Comparison of ENCODE assay signal across 21 cellular contexts in the genomic region with DNA sequence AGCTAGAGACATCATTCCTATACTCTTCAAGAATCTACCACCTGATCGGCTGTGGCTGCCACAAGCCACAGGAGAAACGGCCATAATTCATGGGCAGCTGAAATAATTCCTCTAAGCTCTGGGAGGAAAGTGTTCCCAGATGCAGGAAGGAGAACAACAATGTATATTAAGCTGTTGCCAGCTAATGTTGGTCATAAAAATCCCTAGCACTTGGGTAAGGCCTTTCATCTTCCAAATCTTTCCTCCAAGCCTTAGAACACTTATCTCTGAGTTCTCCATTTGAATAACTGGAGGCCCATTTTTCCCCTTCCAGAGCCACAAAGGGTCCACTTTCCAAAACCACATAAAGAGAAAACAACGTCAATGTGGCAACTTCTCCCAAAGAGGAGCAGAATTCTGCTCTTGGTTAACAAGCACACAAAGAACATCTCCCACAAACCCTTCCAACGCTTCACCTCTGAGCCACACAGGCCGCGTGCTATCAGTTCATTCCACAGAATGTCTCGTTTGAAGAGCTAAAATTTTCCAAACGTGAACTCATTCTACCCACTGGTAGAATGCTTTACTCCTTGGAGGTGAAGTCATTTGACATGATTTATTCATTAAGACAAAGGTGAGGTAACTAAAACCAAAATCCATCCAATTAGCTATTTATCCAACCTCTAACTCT. TPM values are rescaled to one million over a fixed set of nuclear protein-coding genes. Genes with fewer than 3 reads are reported as not detected.
DNase-seq lines count a peak whose midpoint lies in the region; ATAC-seq and TF ChIP-seq lines count a peak whose summit lies in the region.
"Had no signal": no experiment of that assay in that cellular context is flagged by ENCODE, and none has a peak within 500 bp of the region (broad histone marks: within the 10 kb centered on the region; RNA-seq: fewer than 3 reads in every experiment).

No MANE protein-coding gene starts in this region.

- no peak for TF ChIP-seq POLR2A in uterus (IDR thresholded peaks at IDR 0.05)
- no peak for TF ChIP-seq POLR2A in erythroblast (IDR thresholded peaks at IDR 0.05; ENCODE audit: low read length)

- no peaks in the 10 kb centered on the region for H3K27me3 ChIP-seq in uterus
- H3K27me3 ChIP-seq: SJCRH30 had no signal

- DNase-seq in H4 (ENCODE audit: low spot score) (peak; percentile 63), RPMI7951 (ENCODE audit: low read depth) (peak; percentile 81), fibroblast of peridontal ligament (ENCODE audit: extremely low read depth) (peak; percentile 69), uterus (no peak), erythroblast (lab: John Stamatoyannopoulos, UW) (no peak), Right ventricle myocardium superior (no peak)
- DNase-seq: activated CD8-positive, alpha-beta memory T cell treated with anti-CD3 and anti-CD28 coated beads, Interleukin-2, amount 50 U/mL, for 4 hours; central memory CD4-positive, alpha-beta T cell; midbrain; NCI-H187 treated with DMSO at 0.1 percent for 48 hours; nephron progenitor cell; SJCRH30; stimulated activated CD4-positive, alpha-beta T cell treated with anti-CD3 and anti-CD28 coated beads, Interleukin-2, amount 100 ng/mL, for 48 hours; stimulated activated naive CD8-positive, alpha-beta T cell treated with anti-CD3 and anti-CD28 coated beads, Interleukin-15, amount 100 ng/mL, for 72 hours; trophoblast cell had no signal

- intact Hi-C loops in uterus (cut with DNase I; ENCODE audit: low total_unique reads) (no loop called here), Right ventricle myocardium superior (cut with DNase I) (no loop called here)

- H3K36me3 ChIP-seq in uterus, result no peaks in the 10 kb centered on the region
- H3K36me3 ChIP-seq: prostate gland, SJCRH30 had no signal

- H3K9me3 ChIP-seq in uterus, result no peaks in the 10 kb centered on the region
- H3K9me3 ChIP-seq: prostate gland, SJCRH30 had no signal

- H3K4me3 ChIP-seq in uterus, result no peak overlapping the region
- H3K4me3 ChIP-seq: K562, prostate gland, SJCRH30, smooth muscle cell had no signal

- H3K27ac ChIP-seq in uterus, result peak overlapping the region; percentile 30 to 65
- H3K27ac ChIP-seq: prostate gland, SJCRH30 had no signal

- no peak for TF ChIP-seq CTCF in uterus (IDR thresholded peaks at IDR 0.05)

- H3K4me1 ChIP-seq in uterus, result peaks cover 0 to 3% of the 10 kb centered on the region in 2 donors
- H3K4me1 ChIP-seq: prostate gland, SJCRH30 had no signal

- ATAC-seq in HG03097 (IDR thresholded peaks at IDR 0.05; ENCODE audit: low FRiP score, unreplicated experiment) (no peak), Right ventricle myocardium superior (ENCODE audit: poor library complexity) (no peak)
- ATAC-seq: K562; left lobe of liver; stimulated activated naive CD8-positive, alpha-beta T cell treated with anti-CD3 and anti-CD28 coated beads, Interleukin-15, amount 100 ng/mL, for 72 hours had no signal

RNA-seq across cellular contexts. Expression of a gene that starts 11.2 kb away (rescaled TPM):
- total RNA-seq in H4 (2014; rRNA removed; shearing (Covaris generic)), result 8.0 and 8.4 TPM in 2 replicates
- 33.7 and 47.7 TPM in 2 replicates for total RNA-seq in RPMI7951 (2014; rRNA removed; shearing (Covaris generic))
- total RNA-seq in uterus (100 to 1,000 TPM in 3 of 4 donors, 10 to 100 TPM in 1; 86.2 to 236 (median 164) TPM), Right ventricle myocardium superior (2.0 TPM)
- total RNA-seq: OCI-LY7 had no signal

Comparison
In these comparisons a context has a peak if more than half of its experiments do, and no peak if none do; other contexts are left out.
1. DNase-seq: peak in H4 (single experiment), RPMI7951 (single experiment) and fibroblast of peridontal ligament (single experiment); none in uterus (0 of 2), erythroblast (0 of 2) and Right ventricle myocardium superior (single experiment).